ENCODE assay signal across 23 cellular contexts in genomic region chr19:15666186-15666585, GRCh38. TPM values are rescaled to one million over a fixed set of nuclear protein-coding genes. Genes with fewer than 3 reads are reported as not detected.
DNase-seq lines count a peak whose midpoint lies in the region; ATAC-seq, FAIRE-seq and TF ChIP-seq lines count a peak whose summit lies in the region.
"Had no signal": no experiment of that assay in that cellular context is flagged by ENCODE, and none has a peak within 500 bp of the region (broad histone marks: within the 10 kb centered on the region; RNA-seq: fewer than 3 reads in every experiment).

No MANE protein-coding gene starts in this region.

- no TSS peak for BruUV-seq in Calu3 (replicated peaks; lab: Mats Ljungman, UMichigan)

- FAIRE-seq in bronchial epithelial cell (lab: Jason Lieb, UNC) = peak; percentile 86
- FAIRE-seq: A204.1, D721Med, G401.6, GM12891, GM19239 had no signal

- intact Hi-C loops in Calu3 (cut with micrococcal nuclease; ENCODE audit: unreplicated experiment) = no loop called here

- no peaks in the 10 kb centered on the region for H3K9me3 ChIP-seq in neutrophil
- H3K9me3 ChIP-seq: BE2C, BLaER1 had no signal

- no peaks in the 10 kb centered on the region for H3K27me3 Mint-ChIP-seq in Calu3 (ENCODE audit: unreplicated experiment)

- DNase-seq in bronchial epithelial cell (ENCODE audit: low read depth) (no peak), Calu3 (no peak)
- DNase-seq: 8988T; ACHN; BE2C; C1 segment of cervical spinal cord; CD4-positive, alpha-beta memory T cell; CD4-positive, CD25-positive, alpha-beta regulatory T cell; CD8-positive, alpha-beta memory T cell; COR-L47; DMS79 treated with DMSO at 0.1 percent for 48 hours; GF-D8 had no signal

- TF ChIP-seq CTCF in bronchial epithelial cell (IDR thresholded peaks at IDR 0.05; ENCODE audit: insufficient read depth, low read length, severe bottlenecking) = no peak
- TF ChIP-seq CTCF in neutrophil (IDR thresholded peaks at IDR 0.05) = no peak
- TF ChIP-seq CTCF in Calu3 (IDR thresholded peaks at IDR 0.05; ENCODE audit: unreplicated experiment) = no peak

- peaks cover 20 to 61% of the 10 kb centered on the region in 2 experiments for H3K4me1 ChIP-seq in neutrophil (ENCODE audit: control insufficient read depth in 1 of 2, insufficient read depth in 1 of 2, low read depth in 1 of 2, low read length in 1 of 2)
- H3K4me1 ChIP-seq: BE2C, BLaER1 had no signal

- no peaks in the 10 kb centered on the region for H3K27me3 ChIP-seq in bronchial epithelial cell (ENCODE audit: control insufficient read depth, insufficient read depth, low read length)
- no peaks in the 10 kb centered on the region for H3K27me3 ChIP-seq in neutrophil
- H3K27me3 ChIP-seq: BE2C, BLaER1 had no signal

- no peaks in the 10 kb centered on the region for H3K4me1 Mint-ChIP-seq in Calu3 (ENCODE audit: low read depth, unreplicated experiment)
- H3K4me1 Mint-ChIP-seq: CD4-positive, alpha-beta memory T cell; CD4-positive, CD25-positive, alpha-beta regulatory T cell; CD8-positive, alpha-beta memory T cell had no signal

- H3K4me3 ChIP-seq in bronchial epithelial cell (ENCODE audit: low read depth, low read length) = no peak overlapping the region
- peak overlapping the region in 1 of 2 experiments; percentile 19 for H3K4me3 ChIP-seq in neutrophil (ENCODE audit: low read depth in 1 of 2, low read length in 1 of 2)
- H3K4me3 ChIP-seq: BLaER1 had no signal

- H3K27ac ChIP-seq in neutrophil = peak overlapping the region; percentile 72
- H3K27ac ChIP-seq: BLaER1 had no signal

- no peak for ATAC-seq in HG03196 (IDR thresholded peaks at IDR 0.05; ENCODE audit: unreplicated experiment)
- ATAC-seq in SK-N-SH treated with all-trans-retinoic acid at 6 μM for 48 hours = no peak

- no peak overlapping the region for H3K27ac Mint-ChIP-seq in Calu3 (ENCODE audit: unreplicated experiment)
- H3K27ac Mint-ChIP-seq: CD14-positive monocyte; CD4-positive, alpha-beta memory T cell; CD4-positive, CD25-positive, alpha-beta regulatory T cell; CD8-positive, alpha-beta memory T cell had no signal

- no peaks in the 10 kb centered on the region for H3K9me3 Mint-ChIP-seq in Calu3 (ENCODE audit: low read depth, unreplicated experiment)

- H3K36me3 Mint-ChIP-seq in Calu3 (ENCODE audit: insufficient read depth, unreplicated experiment) = no peaks in the 10 kb centered on the region
- H3K36me3 Mint-ChIP-seq: CD14-positive monocyte; CD4-positive, alpha-beta memory T cell; CD4-positive, CD25-positive, alpha-beta regulatory T cell had no signal

- CTCF ChIA-PET in Calu3 (lab: Charles Lee) = interaction anchor here (1.5 kb wide), 1 partner anchor 9 kb away, joined by 3 read pairs; no protein-coding TSS in a partner anchor

- H3K36me3 ChIP-seq in bronchial epithelial cell (ENCODE audit: control insufficient read depth, insufficient read depth, low read length) (no peaks in the 10 kb centered on the region), neutrophil (peaks cover 68% of the 10 kb centered on the region)
- H3K36me3 ChIP-seq: BE2C, BLaER1 had no signal

- H3K4me3 Mint-ChIP-seq in Calu3 (ENCODE audit: low read depth, unreplicated experiment) = no peak overlapping the region
- H3K4me3 Mint-ChIP-seq: CD14-positive monocyte; CD4-positive, alpha-beta memory T cell; CD4-positive, CD25-positive, alpha-beta regulatory T cell; CD8-positive, alpha-beta memory T cell had no signal

TF ChIP-seq in SK-N-SH treated with all-trans-retinoic acid at 6 μM for 48 hours, 23 proteins besides CTCF, POLR2A, EP300 and RAD21:
- TF ChIP-seq ZNF70 (CRISPR knock-in tag; IDR thresholded peaks at IDR 0.05) = no peak
- no peak for TF ChIP-seq CSDC2 (CRISPR knock-in tag; IDR thresholded peaks at IDR 0.05)
- no peak for TF ChIP-seq CSRNP3 (CRISPR knock-in tag; IDR thresholded peaks at IDR 0.05)
- no peak for TF ChIP-seq TCF4 (CRISPR knock-in tag; IDR thresholded peaks at IDR 0.05; ENCODE audit: borderline replicate concordance)
- no peak for TF ChIP-seq ZNF565 (CRISPR knock-in tag; conservative IDR thresholded peaks at IDR 0.05; ENCODE audit: low read depth)
- TF ChIP-seq SNAI2 (CRISPR knock-in tag; IDR thresholded peaks at IDR 0.05) = no peak
- no peak for TF ChIP-seq ZFP3 (CRISPR knock-in tag; IDR thresholded peaks at IDR 0.05)
- TF ChIP-seq, protein P1, sequence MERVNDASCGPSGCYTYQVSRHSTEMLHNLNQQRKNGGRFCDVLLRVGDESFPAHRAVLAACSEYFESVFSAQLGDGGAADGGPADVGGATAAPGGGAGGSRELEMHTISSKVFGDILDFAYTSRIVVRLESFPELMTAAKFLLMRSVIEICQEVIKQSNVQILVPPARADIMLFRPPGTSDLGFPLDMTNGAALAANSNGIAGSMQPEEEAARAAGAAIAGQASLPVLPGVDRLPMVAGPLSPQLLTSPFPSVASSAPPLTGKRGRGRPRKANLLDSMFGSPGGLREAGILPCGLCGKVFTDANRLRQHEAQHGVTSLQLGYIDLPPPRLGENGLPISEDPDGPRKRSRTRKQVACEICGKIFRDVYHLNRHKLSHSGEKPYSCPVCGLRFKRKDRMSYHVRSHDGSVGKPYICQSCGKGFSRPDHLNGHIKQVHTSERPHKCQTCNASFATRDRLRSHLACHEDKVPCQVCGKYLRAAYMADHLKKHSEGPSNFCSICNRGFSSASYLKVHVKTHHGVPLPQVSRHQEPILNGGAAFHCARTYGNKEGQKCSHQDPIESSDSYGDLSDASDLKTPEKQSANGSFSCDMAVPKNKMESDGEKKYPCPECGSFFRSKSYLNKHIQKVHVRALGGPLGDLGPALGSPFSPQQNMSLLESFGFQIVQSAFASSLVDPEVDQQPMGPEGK (CRISPR knock-in tag; IDR thresholded peaks at IDR 0.05; ENCODE audit: borderline replicate concordance) = no peak
- TF ChIP-seq OSR1 (CRISPR knock-in tag; IDR thresholded peaks at IDR 0.05) = no peak
- TF ChIP-seq GLIS3 (CRISPR knock-in tag; IDR thresholded peaks at IDR 0.05) = no peak
- no peak for TF ChIP-seq ISL1 (CRISPR knock-in tag; IDR thresholded peaks at IDR 0.05)
- TF ChIP-seq, protein P2, sequence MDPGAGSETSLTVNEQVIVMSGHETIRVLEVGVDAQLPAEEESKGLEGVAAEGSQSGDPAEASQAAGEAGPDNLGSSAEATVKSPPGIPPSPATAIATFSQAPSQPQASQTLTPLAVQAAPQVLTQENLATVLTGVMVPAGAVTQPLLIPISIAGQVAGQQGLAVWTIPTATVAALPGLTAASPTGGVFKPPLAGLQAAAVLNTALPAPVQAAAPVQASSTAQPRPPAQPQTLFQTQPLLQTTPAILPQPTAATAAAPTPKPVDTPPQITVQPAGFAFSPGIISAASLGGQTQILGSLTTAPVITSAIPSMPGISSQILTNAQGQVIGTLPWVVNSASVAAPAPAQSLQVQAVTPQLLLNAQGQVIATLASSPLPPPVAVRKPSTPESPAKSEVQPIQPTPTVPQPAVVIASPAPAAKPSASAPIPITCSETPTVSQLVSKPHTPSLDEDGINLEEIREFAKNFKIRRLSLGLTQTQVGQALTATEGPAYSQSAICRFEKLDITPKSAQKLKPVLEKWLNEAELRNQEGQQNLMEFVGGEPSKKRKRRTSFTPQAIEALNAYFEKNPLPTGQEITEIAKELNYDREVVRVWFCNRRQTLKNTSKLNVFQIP (CRISPR knock-in tag; IDR thresholded peaks at IDR 0.05; ENCODE audit: borderline replicate concordance, low read depth) = no peak
- TF ChIP-seq, protein P3, sequence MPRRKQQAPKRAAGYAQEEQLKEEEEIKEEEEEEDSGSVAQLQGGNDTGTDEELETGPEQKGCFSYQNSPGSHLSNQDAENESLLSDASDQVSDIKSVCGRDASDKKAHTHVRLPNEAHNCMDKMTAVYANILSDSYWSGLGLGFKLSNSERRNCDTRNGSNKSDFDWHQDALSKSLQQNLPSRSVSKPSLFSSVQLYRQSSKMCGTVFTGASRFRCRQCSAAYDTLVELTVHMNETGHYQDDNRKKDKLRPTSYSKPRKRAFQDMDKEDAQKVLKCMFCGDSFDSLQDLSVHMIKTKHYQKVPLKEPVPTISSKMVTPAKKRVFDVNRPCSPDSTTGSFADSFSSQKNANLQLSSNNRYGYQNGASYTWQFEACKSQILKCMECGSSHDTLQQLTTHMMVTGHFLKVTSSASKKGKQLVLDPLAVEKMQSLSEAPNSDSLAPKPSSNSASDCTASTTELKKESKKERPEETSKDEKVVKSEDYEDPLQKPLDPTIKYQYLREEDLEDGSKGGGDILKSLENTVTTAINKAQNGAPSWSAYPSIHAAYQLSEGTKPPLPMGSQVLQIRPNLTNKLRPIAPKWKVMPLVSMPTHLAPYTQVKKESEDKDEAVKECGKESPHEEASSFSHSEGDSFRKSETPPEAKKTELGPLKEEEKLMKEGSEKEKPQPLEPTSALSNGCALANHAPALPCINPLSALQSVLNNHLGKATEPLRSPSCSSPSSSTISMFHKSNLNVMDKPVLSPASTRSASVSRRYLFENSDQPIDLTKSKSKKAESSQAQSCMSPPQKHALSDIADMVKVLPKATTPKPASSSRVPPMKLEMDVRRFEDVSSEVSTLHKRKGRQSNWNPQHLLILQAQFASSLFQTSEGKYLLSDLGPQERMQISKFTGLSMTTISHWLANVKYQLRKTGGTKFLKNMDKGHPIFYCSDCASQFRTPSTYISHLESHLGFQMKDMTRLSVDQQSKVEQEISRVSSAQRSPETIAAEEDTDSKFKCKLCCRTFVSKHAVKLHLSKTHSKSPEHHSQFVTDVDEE (CRISPR knock-in tag; IDR thresholded peaks at IDR 0.05) = no peak
- TF ChIP-seq ZNF8 (CRISPR knock-in tag; IDR thresholded peaks at IDR 0.05) = no peak
- no peak for TF ChIP-seq PPARA (CRISPR knock-in tag; IDR thresholded peaks at IDR 0.05; ENCODE audit: borderline replicate concordance)
TF ChIP-seq in SK-N-SH treated with all-trans-retinoic acid at 6 μM for 48 hours: peak in this region for 0.

RNA-seq across cellular contexts. Expression of gene CYP4F12, which starts 6.7 kb away (rescaled TPM):
- total RNA-seq in bronchial epithelial cell (2.6 and 7.8 TPM in 2 replicates), Calu3 (2022) (3.8 and 8.8 TPM in 2 replicates)
- total RNA-seq: A673; CD4-positive, CD25-positive, alpha-beta regulatory T cell had no signal

RNA-seq across cellular contexts. Expression of gene CYP4F3, which starts 25.5 kb away (rescaled TPM):
- 2.9 and 3.2 TPM in 2 replicates for total RNA-seq in bronchial epithelial cell
- 6.9 and 16.7 TPM in 2 replicates for total RNA-seq in Calu3 (2022)
- total RNA-seq: A673; CD4-positive, alpha-beta memory T cell; CD4-positive, CD25-positive, alpha-beta regulatory T cell had no signal

RNA-seq across cellular contexts. Expression of gene CYP4F8, which starts 51.2 kb away (rescaled TPM):
- total RNA-seq in bronchial epithelial cell (not detected in 2 replicates), Calu3 (2022) (not detected in 2 replicates)
- total RNA-seq: A673; CD4-positive, alpha-beta memory T cell; CD4-positive, CD25-positive, alpha-beta regulatory T cell; CD8-positive, alpha-beta memory T cell had no signal
